ENCODE assay signal across 16 cellular contexts in the genomic region with DNA sequence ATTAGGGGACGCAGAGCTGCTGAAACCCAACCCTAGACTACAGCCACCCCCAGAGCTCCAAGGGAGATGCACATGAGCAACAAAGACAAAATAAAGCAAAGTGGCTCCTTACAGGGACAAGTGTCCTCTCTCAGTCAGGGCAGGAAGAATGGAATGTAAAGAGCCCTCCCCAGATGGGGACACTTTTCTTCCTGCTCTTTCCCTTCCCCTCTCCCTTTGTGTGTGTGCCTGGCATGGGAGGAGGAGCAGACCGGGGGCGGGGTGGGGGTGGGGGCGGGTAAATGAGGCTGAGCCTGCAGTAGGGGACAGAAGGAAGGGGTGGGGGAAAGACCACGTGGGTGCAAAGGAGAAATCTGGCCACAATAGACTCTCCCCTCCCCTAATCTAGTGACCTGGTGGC.
"Had no signal": no experiment of that assay in that cellular context is flagged by ENCODE, and none has a peak within 500 bp of the region (broad histone marks: within the 10 kb centered on the region; RNA-seq: fewer than 3 reads in every experiment).

No MANE protein-coding gene starts in this region.

- H3K36me3 Mint-ChIP-seq: natural killer cell treated with Interleukin-12 subunit alpha and Interleukin-12 subunit beta and Interleukin-15 and Interleukin-18, amount 100 ng/mL, for 72 hours had no signal

- H3K4me3 ChIP-seq: ovary had no signal

- ATAC-seq: activated T-cell treated with anti-CD3 and anti-CD28 coated beads, Interleukin-2, amount 50 U/mL, for 72 hours; esophagus mucosa; natural killer cell treated with Interleukin-12 subunit alpha and Interleukin-12 subunit beta and Interleukin-15 and Interleukin-18, amount 100 ng/mL, for 72 hours; stimulated activated naive CD8-positive, alpha-beta T cell treated with anti-CD3 and anti-CD28 coated beads, Interleukin-15, Interleukin-2, amounts not matched to agents 100 U/mL and 50 U/mL, for 24 hours; T-helper 17 cell had no signal

- H3K4me3 Mint-ChIP-seq: activated CD4-positive, alpha-beta memory T cell treated with anti-CD3 and anti-CD28 coated beads for 36 hours; activated naive CD8-positive, alpha-beta T cell treated with anti-CD3 and anti-CD28 coated beads for 36 hours; activated T-cell treated with anti-CD3 and anti-CD28 coated beads, Interleukin-2, amount 50 U/mL, for 72 hours; natural killer cell treated with Interleukin-12 subunit alpha and Interleukin-12 subunit beta and Interleukin-15 and Interleukin-18, amount 100 ng/mL, for 72 hours; T-helper 17 cell had no signal

- H3K9me3 ChIP-seq: ovary had no signal

- DNase-seq: activated CD4-positive, alpha-beta memory T cell treated with anti-CD3 and anti-CD28 coated beads for 36 hours; activated CD4-positive, CD25-positive, alpha-beta regulatory T cell treated with anti-CD3 and anti-CD28 coated beads, Interleukin-2, amount 50 U/mL, for 72 hours; activated gamma-delta T cell treated with Interleukin-2 at 50 U/mL for 16 hours; activated naive CD8-positive, alpha-beta T cell treated with anti-CD3 and anti-CD28 coated beads for 36 hours; activated T-cell treated with anti-CD3 and anti-CD28 coated beads, Interleukin-2, amount 50 U/mL, for 72 hours; dermis blood vessel endothelial cell; head of caudate nucleus; kidney glomerular epithelial cell; mammary epithelial cell; ovary; stimulated activated CD4-positive, alpha-beta T cell treated with anti-CD3 and anti-CD28 coated beads, Interleukin-4, amount 100 ng/mL, for 1 hour; stimulated activated CD8-positive, alpha-beta memory T cell treated with anti-CD3 and anti-CD28 coated beads, Interleukin-4, amount 100 ng/mL, for 48 hours; stimulated activated naive CD8-positive, alpha-beta T cell treated with anti-CD3 and anti-CD28 coated beads, Interleukin-15, Interleukin-2, amounts not matched to agents 100 U/mL and 50 U/mL, for 24 hours; T-helper 17 cell had no signal

- H3K27ac Mint-ChIP-seq: activated CD4-positive, alpha-beta memory T cell treated with anti-CD3 and anti-CD28 coated beads for 36 hours; activated naive CD8-positive, alpha-beta T cell treated with anti-CD3 and anti-CD28 coated beads for 36 hours; activated T-cell treated with anti-CD3 and anti-CD28 coated beads, Interleukin-2, amount 50 U/mL, for 72 hours; natural killer cell treated with Interleukin-12 subunit alpha and Interleukin-12 subunit beta and Interleukin-15 and Interleukin-18, amount 100 ng/mL, for 72 hours had no signal

- H3K9me3 Mint-ChIP-seq: natural killer cell treated with Interleukin-12 subunit alpha and Interleukin-12 subunit beta and Interleukin-15 and Interleukin-18, amount 100 ng/mL, for 72 hours had no signal

- H3K27ac ChIP-seq: ovary had no signal

- H3K4me1 Mint-ChIP-seq: activated naive CD8-positive, alpha-beta T cell treated with anti-CD3 and anti-CD28 coated beads for 36 hours had no signal

- H3K27me3 ChIP-seq: ovary had no signal

- H3K27me3 Mint-ChIP-seq: activated CD4-positive, alpha-beta memory T cell treated with anti-CD3 and anti-CD28 coated beads for 36 hours; activated naive CD8-positive, alpha-beta T cell treated with anti-CD3 and anti-CD28 coated beads for 36 hours; T-helper 17 cell had no signal

- H3K36me3 ChIP-seq: ovary had no signal
